ENCODE assay signal across 26 cellular contexts in genomic region chr16:63530974-63531373, GRCh38.
"Had no signal": no experiment of that assay in that cellular context is flagged by ENCODE, and none has a peak within 500 bp of the region (broad histone marks: within the 10 kb centered on the region; RNA-seq: fewer than 3 reads in every experiment).

No MANE protein-coding gene starts in this region.

- H3K36me3 Mint-ChIP-seq: activated naive CD8-positive, alpha-beta T cell; brain; T-cell had no signal

- H3K27ac Mint-ChIP-seq: activated B cell treated with CpG ODN at 0.5 μM for 24 hours; activated CD4-positive, alpha-beta T cell treated with anti-CD3 and anti-CD28 coated beads, Interleukin-2, amount 10 ng/mL, durations not matched to agents 24 days and 14 days; activated naive CD4-positive, alpha-beta T cell treated with anti-CD3 and anti-CD28 coated beads for 36 hours; activated naive CD8-positive, alpha-beta T cell; activated T-helper 17 cell treated with anti-CD3 and anti-CD28 coated beads, Interleukin-2, amount 50 U/mL, for 72 hours; IgD-negative memory B cell; T-cell had no signal

- H3K27ac ChIP-seq: cardiac muscle cell, SJCRH30 had no signal

- DNase-seq: activated B cell treated with CpG ODN at 0.5 μM for 24 hours; activated CD4-positive, alpha-beta T cell treated with anti-CD3 and anti-CD28 coated beads for 1 hour; activated CD4-positive, alpha-beta T cell treated with anti-CD3 and anti-CD28 coated beads, Interleukin-2, amount 10 ng/mL, durations not matched to agents 24 days and 14 days; activated CD4-positive, alpha-beta T cell treated with anti-CD3 and anti-CD28 coated beads, Interleukin-2, amount 50 U/mL, for 48 hours; activated gamma-delta T cell; activated naive CD4-positive, alpha-beta T cell treated with anti-CD3 and anti-CD28 coated beads for 36 hours; activated T-cell treated with anti-CD3 and anti-CD28 coated beads for 4 hours; activated T-cell treated with anti-CD3 and anti-CD28 coated beads, Interleukin-2, amount 50 U/mL, for 48 hours; KG1; NCI-H1048; NCI-H146; NCI-H1930; NCI-H2171; NCI-H2227 treated with DMSO at 0.1 percent for 48 hours; NCI-H446 treated with DMSO at 0.1 percent for 48 hours; NCI-H524 treated with DMSO at 0.1 percent for 48 hours; NCI-H748 treated with DMSO at 0.1 percent for 48 hours; SJCRH30; T-cell; T-helper 2 cell; T1000 had no signal

- H3K4me1 Mint-ChIP-seq: activated B cell treated with CpG ODN at 0.5 μM for 24 hours; activated CD4-positive, alpha-beta T cell treated with anti-CD3 and anti-CD28 coated beads, Interleukin-2, amount 10 ng/mL, durations not matched to agents 24 days and 14 days; activated T-helper 17 cell treated with anti-CD3 and anti-CD28 coated beads, Interleukin-2, amount 50 U/mL, for 72 hours; brain; IgD-negative memory B cell; T-cell had no signal

- H3K4me1 ChIP-seq: SJCRH30 had no signal

- H3K27me3 ChIP-seq: cardiac muscle cell, SJCRH30 had no signal

- H3K4me3 Mint-ChIP-seq: activated B cell treated with CpG ODN at 0.5 μM for 24 hours; activated CD4-positive, alpha-beta T cell treated with anti-CD3 and anti-CD28 coated beads, Interleukin-2, amount 10 ng/mL, durations not matched to agents 24 days and 14 days; activated naive CD4-positive, alpha-beta T cell treated with anti-CD3 and anti-CD28 coated beads for 36 hours; activated naive CD8-positive, alpha-beta T cell; activated T-helper 17 cell treated with anti-CD3 and anti-CD28 coated beads, Interleukin-2, amount 50 U/mL, for 72 hours; brain; IgD-negative memory B cell; T-cell had no signal

- ATAC-seq: activated T-helper 17 cell treated with anti-CD3 and anti-CD28 coated beads, Interleukin-2, amount 50 U/mL, for 72 hours; T-cell had no signal

- H3K4me3 ChIP-seq: cardiac muscle cell, SJCRH30 had no signal

- H3K27me3 Mint-ChIP-seq: activated B cell treated with CpG ODN at 0.5 μM for 24 hours; activated CD4-positive, alpha-beta T cell treated with anti-CD3 and anti-CD28 coated beads, Interleukin-2, amount 10 ng/mL, durations not matched to agents 24 days and 14 days; activated naive CD8-positive, alpha-beta T cell; activated T-helper 17 cell treated with anti-CD3 and anti-CD28 coated beads, Interleukin-2, amount 50 U/mL, for 72 hours; brain; IgD-negative memory B cell; T-cell had no signal

- H3K36me3 ChIP-seq: cardiac muscle cell, SJCRH30 had no signal
